1 cellular context compared by ENCODE assay signal in the genomic region with DNA sequence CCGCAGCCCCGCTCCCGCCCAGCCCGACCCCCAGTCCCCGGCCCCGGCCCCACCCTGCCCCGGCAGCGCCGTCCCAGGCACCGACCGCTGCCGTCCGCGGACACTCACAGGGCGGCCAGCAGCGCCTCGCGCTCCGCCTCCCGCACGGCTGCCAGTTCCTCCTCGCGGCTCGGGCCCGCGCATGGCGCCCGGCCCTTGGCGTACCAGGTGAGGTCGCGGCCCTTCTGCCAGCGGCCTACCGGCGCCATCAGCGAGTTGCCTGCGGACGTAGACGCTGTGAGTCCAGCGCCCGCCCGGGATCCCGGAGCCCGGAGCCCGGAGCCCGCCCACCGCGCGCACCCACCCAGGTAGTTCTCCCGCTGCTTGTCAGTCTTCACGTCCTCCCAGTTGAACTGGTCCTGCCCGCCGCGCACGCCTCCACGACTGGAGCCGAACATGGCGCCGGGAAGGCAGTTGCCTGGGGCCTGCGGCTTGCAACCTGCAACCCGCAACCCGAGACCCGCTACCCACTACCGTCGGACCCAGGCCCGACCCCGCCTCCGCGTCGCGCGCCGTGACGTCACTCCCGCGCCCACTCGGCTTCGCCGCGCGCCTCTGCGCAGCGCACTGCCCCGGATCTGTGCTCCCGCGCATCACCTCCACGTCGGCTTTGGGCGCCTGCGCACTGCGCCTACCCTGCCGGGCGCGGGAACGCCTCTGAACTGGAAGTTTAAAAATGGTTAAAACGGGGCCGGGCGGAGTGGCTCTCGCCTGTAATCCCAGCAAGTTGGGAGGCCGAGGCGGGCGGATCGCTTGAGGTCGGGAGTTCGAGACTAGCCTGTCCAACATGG.
A peak's percentile ranks its signal among the peaks of the same experiment; 100 is the strongest.
TF ChIP-seq lines count a peak whose summit lies in the region.

A gene (minus strand): TSS at position 535 of the 830 bp plus-strand sequence. CDS start 98 bp downstream, at position 437.

TF ChIP-seq in K562, 482 proteins besides CTCF, POLR2A, EP300 and RAD21 (continued from another document and continues in another):
- TF ChIP-seq, protein P1, sequence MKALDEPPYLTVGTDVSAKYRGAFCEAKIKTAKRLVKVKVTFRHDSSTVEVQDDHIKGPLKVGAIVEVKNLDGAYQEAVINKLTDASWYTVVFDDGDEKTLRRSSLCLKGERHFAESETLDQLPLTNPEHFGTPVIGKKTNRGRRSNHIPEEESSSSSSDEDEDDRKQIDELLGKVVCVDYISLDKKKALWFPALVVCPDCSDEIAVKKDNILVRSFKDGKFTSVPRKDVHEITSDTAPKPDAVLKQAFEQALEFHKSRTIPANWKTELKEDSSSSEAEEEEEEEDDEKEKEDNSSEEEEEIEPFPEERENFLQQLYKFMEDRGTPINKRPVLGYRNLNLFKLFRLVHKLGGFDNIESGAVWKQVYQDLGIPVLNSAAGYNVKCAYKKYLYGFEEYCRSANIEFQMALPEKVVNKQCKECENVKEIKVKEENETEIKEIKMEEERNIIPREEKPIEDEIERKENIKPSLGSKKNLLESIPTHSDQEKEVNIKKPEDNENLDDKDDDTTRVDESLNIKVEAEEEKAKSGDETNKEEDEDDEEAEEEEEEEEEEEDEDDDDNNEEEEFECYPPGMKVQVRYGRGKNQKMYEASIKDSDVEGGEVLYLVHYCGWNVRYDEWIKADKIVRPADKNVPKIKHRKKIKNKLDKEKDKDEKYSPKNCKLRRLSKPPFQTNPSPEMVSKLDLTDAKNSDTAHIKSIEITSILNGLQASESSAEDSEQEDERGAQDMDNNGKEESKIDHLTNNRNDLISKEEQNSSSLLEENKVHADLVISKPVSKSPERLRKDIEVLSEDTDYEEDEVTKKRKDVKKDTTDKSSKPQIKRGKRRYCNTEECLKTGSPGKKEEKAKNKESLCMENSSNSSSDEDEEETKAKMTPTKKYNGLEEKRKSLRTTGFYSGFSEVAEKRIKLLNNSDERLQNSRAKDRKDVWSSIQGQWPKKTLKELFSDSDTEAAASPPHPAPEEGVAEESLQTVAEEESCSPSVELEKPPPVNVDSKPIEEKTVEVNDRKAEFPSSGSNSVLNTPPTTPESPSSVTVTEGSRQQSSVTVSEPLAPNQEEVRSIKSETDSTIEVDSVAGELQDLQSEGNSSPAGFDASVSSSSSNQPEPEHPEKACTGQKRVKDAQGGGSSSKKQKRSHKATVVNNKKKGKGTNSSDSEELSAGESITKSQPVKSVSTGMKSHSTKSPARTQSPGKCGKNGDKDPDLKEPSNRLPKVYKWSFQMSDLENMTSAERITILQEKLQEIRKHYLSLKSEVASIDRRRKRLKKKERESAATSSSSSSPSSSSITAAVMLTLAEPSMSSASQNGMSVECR (CRISPR knock-in tag; IDR thresholded peaks at IDR 0.05), result peak; percentile 98
- TF ChIP-seq PHTF2 (CRISPR knock-in tag; IDR thresholded peaks at IDR 0.05), result no peak
- TF ChIP-seq, protein P2, sequence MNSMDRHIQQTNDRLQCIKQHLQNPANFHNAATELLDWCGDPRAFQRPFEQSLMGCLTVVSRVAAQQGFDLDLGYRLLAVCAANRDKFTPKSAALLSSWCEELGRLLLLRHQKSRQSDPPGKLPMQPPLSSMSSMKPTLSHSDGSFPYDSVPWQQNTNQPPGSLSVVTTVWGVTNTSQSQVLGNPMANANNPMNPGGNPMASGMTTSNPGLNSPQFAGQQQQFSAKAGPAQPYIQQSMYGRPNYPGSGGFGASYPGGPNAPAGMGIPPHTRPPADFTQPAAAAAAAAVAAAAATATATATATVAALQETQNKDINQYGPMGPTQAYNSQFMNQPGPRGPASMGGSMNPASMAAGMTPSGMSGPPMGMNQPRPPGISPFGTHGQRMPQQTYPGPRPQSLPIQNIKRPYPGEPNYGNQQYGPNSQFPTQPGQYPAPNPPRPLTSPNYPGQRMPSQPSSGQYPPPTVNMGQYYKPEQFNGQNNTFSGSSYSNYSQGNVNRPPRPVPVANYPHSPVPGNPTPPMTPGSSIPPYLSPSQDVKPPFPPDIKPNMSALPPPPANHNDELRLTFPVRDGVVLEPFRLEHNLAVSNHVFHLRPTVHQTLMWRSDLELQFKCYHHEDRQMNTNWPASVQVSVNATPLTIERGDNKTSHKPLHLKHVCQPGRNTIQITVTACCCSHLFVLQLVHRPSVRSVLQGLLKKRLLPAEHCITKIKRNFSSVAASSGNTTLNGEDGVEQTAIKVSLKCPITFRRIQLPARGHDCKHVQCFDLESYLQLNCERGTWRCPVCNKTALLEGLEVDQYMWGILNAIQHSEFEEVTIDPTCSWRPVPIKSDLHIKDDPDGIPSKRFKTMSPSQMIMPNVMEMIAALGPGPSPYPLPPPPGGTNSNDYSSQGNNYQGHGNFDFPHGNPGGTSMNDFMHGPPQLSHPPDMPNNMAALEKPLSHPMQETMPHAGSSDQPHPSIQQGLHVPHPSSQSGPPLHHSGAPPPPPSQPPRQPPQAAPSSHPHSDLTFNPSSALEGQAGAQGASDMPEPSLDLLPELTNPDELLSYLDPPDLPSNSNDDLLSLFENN (IDR thresholded peaks at IDR 0.05; ENCODE audit: low read depth in 2 of 2, low read length in 2 of 2), result no peak
- TF ChIP-seq ZNF551 (CRISPR knock-in tag; IDR thresholded peaks at IDR 0.05), result no peak
- TF ChIP-seq ZSCAN32 (CRISPR knock-in tag; IDR thresholded peaks at IDR 0.05), result no peak
- no peak for TF ChIP-seq MIER1 (IDR thresholded peaks at IDR 0.05; ENCODE audit: low read depth)
- TF ChIP-seq TCF3 (CRISPR knock-in tag; IDR thresholded peaks at IDR 0.05), result no peak
- TF ChIP-seq, protein P3, sequence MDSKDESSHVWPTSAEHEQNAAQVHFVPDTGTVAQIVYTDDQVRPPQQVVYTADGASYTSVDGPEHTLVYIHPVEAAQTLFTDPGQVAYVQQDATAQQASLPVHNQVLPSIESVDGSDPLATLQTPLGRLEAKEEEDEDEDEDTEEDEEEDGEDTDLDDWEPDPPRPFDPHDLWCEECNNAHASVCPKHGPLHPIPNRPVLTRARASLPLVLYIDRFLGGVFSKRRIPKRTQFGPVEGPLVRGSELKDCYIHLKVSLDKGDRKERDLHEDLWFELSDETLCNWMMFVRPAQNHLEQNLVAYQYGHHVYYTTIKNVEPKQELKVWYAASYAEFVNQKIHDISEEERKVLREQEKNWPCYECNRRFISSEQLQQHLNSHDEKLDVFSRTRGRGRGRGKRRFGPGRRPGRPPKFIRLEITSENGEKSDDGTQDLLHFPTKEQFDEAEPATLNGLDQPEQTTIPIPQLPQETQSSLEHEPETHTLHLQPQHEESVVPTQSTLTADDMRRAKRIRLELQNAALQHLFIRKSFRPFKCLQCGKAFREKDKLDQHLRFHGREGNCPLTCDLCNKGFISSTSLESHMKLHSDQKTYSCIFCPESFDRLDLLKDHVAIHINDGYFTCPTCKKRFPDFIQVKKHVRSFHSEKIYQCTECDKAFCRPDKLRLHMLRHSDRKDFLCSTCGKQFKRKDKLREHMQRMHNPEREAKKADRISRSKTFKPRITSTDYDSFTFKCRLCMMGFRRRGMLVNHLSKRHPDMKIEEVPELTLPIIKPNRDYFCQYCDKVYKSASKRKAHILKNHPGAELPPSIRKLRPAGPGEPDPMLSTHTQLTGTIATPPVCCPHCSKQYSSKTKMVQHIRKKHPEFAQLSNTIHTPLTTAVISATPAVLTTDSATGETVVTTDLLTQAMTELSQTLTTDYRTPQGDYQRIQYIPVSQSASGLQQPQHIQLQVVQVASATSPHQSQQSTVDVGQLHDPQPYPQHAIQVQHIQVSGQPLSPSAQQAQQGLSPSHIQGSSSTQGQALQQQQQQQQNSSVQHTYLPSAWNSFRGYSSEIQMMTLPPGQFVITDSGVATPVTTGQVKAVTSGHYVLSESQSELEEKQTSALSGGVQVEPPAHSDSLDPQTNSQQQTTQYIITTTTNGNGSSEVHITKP (IDR thresholded peaks at IDR 0.05; ENCODE audit: partially characterized antibody), result no peak
- TF ChIP-seq PPARD (CRISPR knock-in tag; IDR thresholded peaks at IDR 0.05), result no peak
- TF ChIP-seq, protein P4, sequence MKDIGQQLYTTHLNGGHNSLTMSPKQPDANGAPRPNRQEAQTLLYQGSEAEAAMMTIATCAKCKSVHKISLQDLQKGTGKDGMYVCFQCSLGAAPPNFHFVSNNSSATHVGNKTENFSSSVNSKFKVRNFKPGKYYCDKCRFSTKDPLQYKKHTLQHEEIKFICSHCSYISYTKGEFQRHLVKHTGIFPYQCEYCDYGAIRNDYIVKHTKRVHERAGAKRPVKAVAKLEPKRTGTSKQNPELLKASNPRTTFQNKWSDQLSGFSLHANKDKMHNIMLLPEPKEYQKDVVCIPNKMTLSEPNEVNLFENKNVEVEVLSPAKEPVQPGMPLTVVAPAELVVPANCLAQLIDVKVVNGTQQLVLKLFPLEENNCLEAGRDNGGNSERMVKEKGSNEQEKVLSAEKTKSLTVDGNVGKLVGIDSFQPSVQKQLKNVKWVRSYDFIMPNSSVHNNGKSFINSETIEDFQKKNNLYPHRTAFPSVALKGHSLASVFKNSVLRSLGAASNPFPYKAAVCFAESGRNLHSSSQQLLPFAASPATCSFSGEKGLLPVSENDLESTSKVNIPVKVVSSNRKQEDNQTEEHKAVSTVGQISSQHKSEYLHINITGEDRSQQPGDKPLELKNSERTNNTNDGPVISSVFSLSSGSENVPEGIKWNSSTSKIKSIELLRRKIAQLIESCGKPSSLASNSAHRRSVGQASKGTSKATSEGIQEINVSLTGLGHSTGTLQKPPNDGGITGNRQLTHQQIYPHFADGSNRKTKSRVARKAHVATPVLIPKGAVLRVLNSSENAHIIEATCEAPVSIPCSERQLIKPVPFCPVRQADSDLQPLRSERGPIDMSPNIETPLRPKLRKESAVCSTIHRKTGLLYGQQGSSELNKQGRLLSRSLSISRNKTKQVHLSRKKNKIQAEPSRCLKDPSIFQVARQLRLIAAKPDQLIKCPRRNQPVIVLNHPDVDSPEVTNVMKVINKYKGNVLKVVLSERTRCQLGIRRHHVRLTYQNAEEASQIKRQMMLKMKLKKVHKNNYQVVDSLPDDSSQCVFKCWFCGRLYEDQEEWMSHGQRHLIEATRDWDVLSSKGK (CRISPR knock-in tag; IDR thresholded peaks at IDR 0.05), result no peak
- peak; percentile 74; the same call in 1 of the 2 replicates for TF ChIP-seq ESRRA (IDR thresholded peaks at IDR 0.05; ENCODE audit: borderline replicate concordance, low read depth)
- TF ChIP-seq, protein P5, sequence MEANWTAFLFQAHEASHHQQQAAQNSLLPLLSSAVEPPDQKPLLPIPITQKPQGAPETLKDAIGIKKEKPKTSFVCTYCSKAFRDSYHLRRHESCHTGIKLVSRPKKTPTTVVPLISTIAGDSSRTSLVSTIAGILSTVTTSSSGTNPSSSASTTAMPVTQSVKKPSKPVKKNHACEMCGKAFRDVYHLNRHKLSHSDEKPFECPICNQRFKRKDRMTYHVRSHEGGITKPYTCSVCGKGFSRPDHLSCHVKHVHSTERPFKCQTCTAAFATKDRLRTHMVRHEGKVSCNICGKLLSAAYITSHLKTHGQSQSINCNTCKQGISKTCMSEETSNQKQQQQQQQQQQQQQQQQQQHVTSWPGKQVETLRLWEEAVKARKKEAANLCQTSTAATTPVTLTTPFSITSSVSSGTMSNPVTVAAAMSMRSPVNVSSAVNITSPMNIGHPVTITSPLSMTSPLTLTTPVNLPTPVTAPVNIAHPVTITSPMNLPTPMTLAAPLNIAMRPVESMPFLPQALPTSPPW (CRISPR knock-in tag; IDR thresholded peaks at IDR 0.05), result peak; percentile 76
- TF ChIP-seq, protein P6, sequence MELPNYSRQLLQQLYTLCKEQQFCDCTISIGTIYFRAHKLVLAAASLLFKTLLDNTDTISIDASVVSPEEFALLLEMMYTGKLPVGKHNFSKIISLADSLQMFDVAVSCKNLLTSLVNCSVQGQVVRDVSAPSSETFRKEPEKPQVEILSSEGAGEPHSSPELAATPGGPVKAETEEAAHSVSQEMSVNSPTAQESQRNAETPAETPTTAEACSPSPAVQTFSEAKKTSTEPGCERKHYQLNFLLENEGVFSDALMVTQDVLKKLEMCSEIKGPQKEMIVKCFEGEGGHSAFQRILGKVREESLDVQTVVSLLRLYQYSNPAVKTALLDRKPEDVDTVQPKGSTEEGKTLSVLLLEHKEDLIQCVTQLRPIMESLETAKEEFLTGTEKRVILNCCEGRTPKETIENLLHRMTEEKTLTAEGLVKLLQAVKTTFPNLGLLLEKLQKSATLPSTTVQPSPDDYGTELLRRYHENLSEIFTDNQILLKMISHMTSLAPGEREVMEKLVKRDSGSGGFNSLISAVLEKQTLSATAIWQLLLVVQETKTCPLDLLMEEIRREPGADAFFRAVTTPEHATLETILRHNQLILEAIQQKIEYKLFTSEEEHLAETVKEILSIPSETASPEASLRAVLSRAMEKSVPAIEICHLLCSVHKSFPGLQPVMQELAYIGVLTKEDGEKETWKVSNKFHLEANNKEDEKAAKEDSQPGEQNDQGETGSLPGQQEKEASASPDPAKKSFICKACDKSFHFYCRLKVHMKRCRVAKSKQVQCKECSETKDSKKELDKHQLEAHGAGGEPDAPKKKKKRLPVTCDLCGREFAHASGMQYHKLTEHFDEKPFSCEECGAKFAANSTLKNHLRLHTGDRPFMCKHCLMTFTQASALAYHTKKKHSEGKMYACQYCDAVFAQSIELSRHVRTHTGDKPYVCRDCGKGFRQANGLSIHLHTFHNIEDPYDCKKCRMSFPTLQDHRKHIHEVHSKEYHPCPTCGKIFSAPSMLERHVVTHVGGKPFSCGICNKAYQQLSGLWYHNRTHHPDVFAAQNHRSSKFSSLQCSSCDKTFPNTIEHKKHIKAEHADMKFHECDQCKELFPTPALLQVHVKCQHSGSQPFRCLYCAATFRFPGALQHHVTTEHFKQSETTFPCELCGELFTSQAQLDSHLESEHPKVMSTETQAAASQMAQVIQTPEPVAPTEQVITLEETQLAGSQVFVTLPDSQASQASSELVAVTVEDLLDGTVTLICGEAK (IDR thresholded peaks at IDR 0.05), result no peak
- TF ChIP-seq, protein P6 (CRISPR knock-in tag; IDR thresholded peaks at IDR 0.05), result no peak
- TF ChIP-seq KLF16 (IDR thresholded peaks at IDR 0.05), result no peak
- no peak for TF ChIP-seq ETV6 (IDR thresholded peaks at IDR 0.05; ENCODE audit: borderline replicate concordance in 1 of 2, low read depth in 2 of 2, low read length in 1 of 2)
- peak; percentile 86; the same call in 1 of the 2 replicates for TF ChIP-seq ETV6 (CRISPR knock-in tag; IDR thresholded peaks at IDR 0.05; ENCODE audit: borderline replicate concordance)
